Comparison of ENCODE assay signal across 9 cellular contexts in the genomic region with DNA sequence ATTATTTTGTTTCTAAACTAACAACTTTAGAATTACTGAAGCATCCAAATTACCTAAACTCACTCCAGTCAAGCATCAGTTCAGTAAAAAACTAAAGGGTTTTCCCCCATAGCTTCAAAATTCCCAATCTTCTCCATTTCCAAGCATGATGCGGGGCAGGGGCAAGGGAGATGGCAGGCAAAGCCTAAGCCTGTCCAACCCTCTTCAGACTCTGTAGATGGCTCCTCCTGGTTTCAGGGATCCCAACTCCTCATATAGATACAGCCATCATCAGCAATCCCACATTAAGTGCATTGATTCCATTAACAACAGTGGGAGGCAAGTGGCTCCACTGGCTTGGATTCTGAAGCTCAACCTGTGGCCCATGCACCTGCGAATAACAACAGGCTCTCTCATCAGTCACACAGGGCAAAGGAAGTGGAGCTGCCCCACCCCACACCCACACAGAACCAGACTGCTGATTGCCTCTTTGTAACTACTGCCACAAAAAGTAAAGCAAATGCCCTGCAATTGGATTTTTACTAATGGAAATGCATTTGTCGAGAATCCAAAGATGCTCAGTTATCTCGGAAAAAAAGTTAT. TPM values are rescaled to one million over a fixed set of nuclear protein-coding genes. Genes with fewer than 3 reads are reported as not detected.
DNase-seq lines count a peak whose midpoint lies in the region; ATAC-seq, FAIRE-seq and TF ChIP-seq lines count a peak whose summit lies in the region.
"Had no signal": no experiment of that assay in that cellular context is flagged by ENCODE, and none has a peak within 500 bp of the region (broad histone marks: within the 10 kb centered on the region; RNA-seq: fewer than 3 reads in every experiment).

No MANE protein-coding gene starts in this region.

- peak overlapping the region; percentile 89 for H3K27ac Mint-ChIP-seq in WTC11
- H3K27ac Mint-ChIP-seq in activated naive CD8-positive, alpha-beta T cell: peak overlapping the region; percentile 54

- no peaks in the 10 kb centered on the region for H3K27me3 Mint-ChIP-seq in WTC11 (ENCODE audit: low read depth)
- H3K27me3 Mint-ChIP-seq in activated naive CD8-positive, alpha-beta T cell: no peaks in the 10 kb centered on the region

- FAIRE-seq in GM19239 (lab: Jason Lieb, UNC): peak; percentile 18
- FAIRE-seq: RCC 7860 had no signal

- peaks cover 48% of the 10 kb centered on the region for H3K4me1 Mint-ChIP-seq in WTC11
- peaks cover 53% of the 10 kb centered on the region for H3K4me1 Mint-ChIP-seq in activated naive CD8-positive, alpha-beta T cell (ENCODE audit: low read depth)

- TF ChIP-seq CTCF in WTC11 (IDR thresholded peaks at IDR 0.05) (no peak), heart left ventricle (IDR thresholded peaks at IDR 0.05) (no peak)

- CTCF ChIA-PET in WTC11 (lab: Charles Lee): interaction anchor here (0.7 to 1.9 kb wide), 4 partner anchors 9 to 232 kb away, joined by 3 to 5 read pairs (median 4); no protein-coding TSS in a partner anchor

- no peak overlapping the region for H3K27ac ChIP-seq in heart left ventricle

- ATAC-seq in WTC11 (peak; percentile 77), GM19395 (IDR thresholded peaks at IDR 0.05; ENCODE audit: unreplicated experiment) (no peak), heart left ventricle (no peak)

- no peaks in the 10 kb centered on the region for H3K27me3 ChIP-seq in heart left ventricle

- no peaks in the 10 kb centered on the region for H3K9me3 ChIP-seq in heart left ventricle

- no peaks in the 10 kb centered on the region for H3K36me3 ChIP-seq in heart left ventricle

- intact Hi-C loops in heart left ventricle (cut with DNase I): no loop called here

- no peak for TF ChIP-seq POLR2A in heart left ventricle (IDR thresholded peaks at IDR 0.05)

- H3K4me3 ChIP-seq in heart left ventricle: no peak overlapping the region

- peak overlapping the region; percentile 29 for H3K4me3 Mint-ChIP-seq in WTC11
- peak overlapping the region; percentile 27 for H3K4me3 Mint-ChIP-seq in activated naive CD8-positive, alpha-beta T cell

- POLR2A ChIA-PET in WTC11 (lab: Charles Lee): no interaction called here

- H3K36me3 Mint-ChIP-seq in WTC11: no peaks in the 10 kb centered on the region
- no peaks in the 10 kb centered on the region for H3K36me3 Mint-ChIP-seq in activated naive CD8-positive, alpha-beta T cell

- no peaks in the 10 kb centered on the region for H3K9me3 Mint-ChIP-seq in WTC11
- H3K9me3 Mint-ChIP-seq in activated naive CD8-positive, alpha-beta T cell (ENCODE audit: low read depth): no peaks in the 10 kb centered on the region

- DNase-seq in GM19239 (ENCODE audit: insufficient read length, low spot score) (no peak), WTC11 (ENCODE audit: low spot score) (peak; percentile 29), GM19238 (ENCODE audit: insufficient read length, low spot score) (no peak), SIG-M5 treated with dmso at 0.1 percent for 504 hours (lab: John Stamatoyannopoulos, UW; ENCODE audit: unreplicated experiment) (no peak), heart left ventricle (no peak)
- peak; percentile 13 to 48 for DNase-seq in stimulated activated CD4-positive, alpha-beta T cell treated with anti-CD3 and anti-CD28 coated beads, Interleukin-4, amount 100 ng/mL, for 4 hours

- peaks cover 0 to 22% (median 8%) of the 10 kb centered on the region in 12 donors for H3K4me1 ChIP-seq in heart left ventricle

- WGBS in heart left ventricle, 4 donors: 85 to 91% (median 87%) methylated on average over 4 of the region's 4 CpGs

TF ChIP-seq in WTC11, 78 proteins besides CTCF, POLR2A, EP300 and RAD21 (continues in another document):
- TF ChIP-seq, protein P1, sequence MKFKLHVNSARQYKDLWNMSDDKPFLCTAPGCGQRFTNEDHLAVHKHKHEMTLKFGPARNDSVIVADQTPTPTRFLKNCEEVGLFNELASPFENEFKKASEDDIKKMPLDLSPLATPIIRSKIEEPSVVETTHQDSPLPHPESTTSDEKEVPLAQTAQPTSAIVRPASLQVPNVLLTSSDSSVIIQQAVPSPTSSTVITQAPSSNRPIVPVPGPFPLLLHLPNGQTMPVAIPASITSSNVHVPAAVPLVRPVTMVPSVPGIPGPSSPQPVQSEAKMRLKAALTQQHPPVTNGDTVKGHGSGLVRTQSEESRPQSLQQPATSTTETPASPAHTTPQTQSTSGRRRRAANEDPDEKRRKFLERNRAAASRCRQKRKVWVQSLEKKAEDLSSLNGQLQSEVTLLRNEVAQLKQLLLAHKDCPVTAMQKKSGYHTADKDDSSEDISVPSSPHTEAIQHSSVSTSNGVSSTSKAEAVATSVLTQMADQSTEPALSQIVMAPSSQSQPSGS (CRISPR knock-in tag; IDR thresholded peaks at IDR 0.05; ENCODE audit: borderline replicate concordance, low read depth): no peak
- TF ChIP-seq, protein P2, sequence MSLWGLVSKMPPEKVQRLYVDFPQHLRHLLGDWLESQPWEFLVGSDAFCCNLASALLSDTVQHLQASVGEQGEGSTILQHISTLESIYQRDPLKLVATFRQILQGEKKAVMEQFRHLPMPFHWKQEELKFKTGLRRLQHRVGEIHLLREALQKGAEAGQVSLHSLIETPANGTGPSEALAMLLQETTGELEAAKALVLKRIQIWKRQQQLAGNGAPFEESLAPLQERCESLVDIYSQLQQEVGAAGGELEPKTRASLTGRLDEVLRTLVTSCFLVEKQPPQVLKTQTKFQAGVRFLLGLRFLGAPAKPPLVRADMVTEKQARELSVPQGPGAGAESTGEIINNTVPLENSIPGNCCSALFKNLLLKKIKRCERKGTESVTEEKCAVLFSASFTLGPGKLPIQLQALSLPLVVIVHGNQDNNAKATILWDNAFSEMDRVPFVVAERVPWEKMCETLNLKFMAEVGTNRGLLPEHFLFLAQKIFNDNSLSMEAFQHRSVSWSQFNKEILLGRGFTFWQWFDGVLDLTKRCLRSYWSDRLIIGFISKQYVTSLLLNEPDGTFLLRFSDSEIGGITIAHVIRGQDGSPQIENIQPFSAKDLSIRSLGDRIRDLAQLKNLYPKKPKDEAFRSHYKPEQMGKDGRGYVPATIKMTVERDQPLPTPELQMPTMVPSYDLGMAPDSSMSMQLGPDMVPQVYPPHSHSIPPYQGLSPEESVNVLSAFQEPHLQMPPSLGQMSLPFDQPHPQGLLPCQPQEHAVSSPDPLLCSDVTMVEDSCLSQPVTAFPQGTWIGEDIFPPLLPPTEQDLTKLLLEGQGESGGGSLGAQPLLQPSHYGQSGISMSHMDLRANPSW (CRISPR knock-in tag; conservative IDR thresholded peaks at IDR 0.05; ENCODE audit: low read depth): no peak
- TF ChIP-seq NFATC4 (CRISPR knock-in tag; IDR thresholded peaks at IDR 0.05): no peak
- TF ChIP-seq IRF2 (CRISPR knock-in tag; IDR thresholded peaks at IDR 0.05; ENCODE audit: borderline replicate concordance, low read depth): no peak
- TF ChIP-seq FOXJ3 (CRISPR knock-in tag; IDR thresholded peaks at IDR 0.05; ENCODE audit: borderline replicate concordance): no peak
- TF ChIP-seq GRHL2 (CRISPR knock-in tag; IDR thresholded peaks at IDR 0.05; ENCODE audit: insufficient replicate concordance, severe bottlenecking): no peak
- no peak for TF ChIP-seq SP1 (CRISPR knock-in tag; conservative IDR thresholded peaks at IDR 0.05)
- TF ChIP-seq FOXP1 (CRISPR knock-in tag; IDR thresholded peaks at IDR 0.05; ENCODE audit: borderline replicate concordance): no peak
- no peak for TF ChIP-seq ZNF121 (CRISPR knock-in tag; IDR thresholded peaks at IDR 0.05)
- TF ChIP-seq, protein P3, sequence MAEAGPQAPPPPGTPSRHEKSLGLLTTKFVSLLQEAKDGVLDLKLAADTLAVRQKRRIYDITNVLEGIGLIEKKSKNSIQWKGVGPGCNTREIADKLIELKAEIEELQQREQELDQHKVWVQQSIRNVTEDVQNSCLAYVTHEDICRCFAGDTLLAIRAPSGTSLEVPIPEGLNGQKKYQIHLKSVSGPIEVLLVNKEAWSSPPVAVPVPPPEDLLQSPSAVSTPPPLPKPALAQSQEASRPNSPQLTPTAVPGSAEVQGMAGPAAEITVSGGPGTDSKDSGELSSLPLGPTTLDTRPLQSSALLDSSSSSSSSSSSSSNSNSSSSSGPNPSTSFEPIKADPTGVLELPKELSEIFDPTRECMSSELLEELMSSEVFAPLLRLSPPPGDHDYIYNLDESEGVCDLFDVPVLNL (CRISPR knock-in tag; IDR thresholded peaks at IDR 0.05; ENCODE audit: borderline replicate concordance, low read depth): no peak
- TF ChIP-seq, protein P4, sequence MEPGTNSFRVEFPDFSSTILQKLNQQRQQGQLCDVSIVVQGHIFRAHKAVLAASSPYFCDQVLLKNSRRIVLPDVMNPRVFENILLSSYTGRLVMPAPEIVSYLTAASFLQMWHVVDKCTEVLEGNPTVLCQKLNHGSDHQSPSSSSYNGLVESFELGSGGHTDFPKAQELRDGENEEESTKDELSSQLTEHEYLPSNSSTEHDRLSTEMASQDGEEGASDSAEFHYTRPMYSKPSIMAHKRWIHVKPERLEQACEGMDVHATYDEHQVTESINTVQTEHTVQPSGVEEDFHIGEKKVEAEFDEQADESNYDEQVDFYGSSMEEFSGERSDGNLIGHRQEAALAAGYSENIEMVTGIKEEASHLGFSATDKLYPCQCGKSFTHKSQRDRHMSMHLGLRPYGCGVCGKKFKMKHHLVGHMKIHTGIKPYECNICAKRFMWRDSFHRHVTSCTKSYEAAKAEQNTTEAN (CRISPR knock-in tag; IDR thresholded peaks at IDR 0.05): no peak
- TF ChIP-seq NFYB (CRISPR knock-in tag; conservative IDR thresholded peaks at IDR 0.05; ENCODE audit: low read depth): no peak
- no peak for TF ChIP-seq TP53 (CRISPR knock-in tag; IDR thresholded peaks at IDR 0.05)
- no peak for TF ChIP-seq JUN (CRISPR knock-in tag; IDR thresholded peaks at IDR 0.05)

RNA-seq across cellular contexts. Expression of a gene that starts 14.9 kb away (rescaled TPM):
- total RNA-seq in WTC11 (2021) (12.3 to 20.9 TPM (median 14.7 TPM) in 3 replicates), heart left ventricle (10 to 100 TPM; 13.7 to 18.8 (median 15.5) TPM)
- polyA plus RNA-seq in heart left ventricle: 1 to 10 TPM; 3.4 to 9.6 TPM

Comparison
In these comparisons a context has a peak if more than half of its experiments do, and no peak if none do; other contexts are left out.
1. DNase-seq: peak in WTC11 (single experiment) and stimulated activated CD4-positive, alpha-beta T cell treated with anti-CD3 and anti-CD28 coated beads, Interleukin-4, amount 100 ng/mL, for 4 hours (2 of 2); none in GM19239 (single experiment), GM19238 (single experiment), SIG-M5 treated with dmso at 0.1 percent for 504 hours (single experiment) and heart left ventricle (0 of 5).